In the genomic region with DNA sequence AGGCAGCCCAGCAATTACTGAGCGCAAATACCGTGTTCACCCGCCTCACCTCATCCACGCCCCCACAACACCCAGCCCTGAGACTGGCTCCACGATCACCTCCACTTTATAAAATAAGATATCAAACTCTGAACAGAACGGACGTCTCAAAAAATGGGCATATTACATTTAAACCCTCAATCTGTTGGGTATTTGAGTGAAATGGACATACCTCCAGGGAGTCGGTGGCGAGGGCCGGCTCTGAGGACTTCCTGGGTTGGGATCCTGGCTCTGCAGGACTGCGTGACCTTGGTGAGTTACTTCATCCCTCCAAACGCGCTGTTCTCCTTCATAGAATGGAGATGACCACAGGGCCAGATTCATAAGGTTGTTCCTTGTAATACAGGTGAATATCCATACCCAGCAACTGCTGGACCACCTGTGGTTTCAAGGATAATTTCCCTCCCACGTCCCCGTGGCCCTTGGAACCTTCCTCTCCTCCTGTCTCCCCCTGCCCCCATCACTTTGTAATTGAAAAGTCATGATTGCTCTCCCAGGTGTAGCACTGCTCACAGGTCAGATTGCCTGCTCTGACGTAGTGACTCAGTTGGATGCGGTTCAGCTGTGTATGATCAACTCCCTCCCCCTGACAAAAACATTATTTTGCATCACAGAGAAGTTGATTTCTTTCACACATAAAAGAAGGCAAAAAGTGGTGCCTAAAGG, we compare ENCODE assay signal across 7 cellular contexts.
"Had no signal": no experiment of that assay in that cellular context is flagged by ENCODE, and none has a peak within 500 bp of the region (broad histone marks: within the 10 kb centered on the region; RNA-seq: fewer than 3 reads in every experiment).

No MANE protein-coding gene starts in this region.

- H3K27ac ChIP-seq: brain microvascular endothelial cell, cardiac muscle cell, KMS-11, SJCRH30, VCaP had no signal

- DNase-seq: activated gamma-delta T cell had no signal

- H3K27me3 ChIP-seq: brain microvascular endothelial cell, SJCRH30 had no signal

- H3K36me3 ChIP-seq: brain microvascular endothelial cell, cardiac muscle cell, SJCRH30 had no signal

- H3K9me3 ChIP-seq: SJCRH30, SK-N-SH had no signal

- H3K4me3 ChIP-seq: cardiac muscle cell, SJCRH30 had no signal
